ENCODE assay signal across 19 cellular contexts in the genomic region with DNA sequence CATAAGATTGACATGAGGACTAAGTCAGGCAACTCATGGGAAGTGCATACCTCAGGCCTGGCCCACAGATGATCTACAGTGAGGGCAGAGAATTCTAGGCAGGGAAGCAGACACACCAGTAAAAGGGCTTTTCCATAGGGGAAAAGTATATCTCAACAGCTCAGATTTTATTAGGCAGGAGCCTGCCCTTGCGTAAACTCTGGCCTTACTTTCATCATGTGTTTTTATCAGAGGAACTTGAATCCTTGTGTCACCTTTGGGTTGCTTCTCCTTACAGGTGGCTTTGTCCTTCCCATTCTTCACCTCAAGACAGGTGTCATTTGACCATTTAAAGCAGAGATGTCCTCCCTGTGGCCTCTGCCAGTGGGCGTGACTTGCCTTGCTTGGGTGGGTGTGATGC.
"Had no signal": no experiment of that assay in that cellular context is flagged by ENCODE, and none has a peak within 500 bp of the region (broad histone marks: within the 10 kb centered on the region; RNA-seq: fewer than 3 reads in every experiment).

No MANE protein-coding gene starts in this region.

- ATAC-seq: heart left ventricle; right cardiac atrium; stimulated activated effector memory CD8-positive, alpha-beta T cell treated with anti-CD3 and anti-CD28 coated beads, Interleukin-12 subunit alpha, Interleukin-12 subunit beta, amount 100 ng/mL, for 72 hours; stimulated activated naive CD8-positive, alpha-beta T cell treated with anti-CD3 and anti-CD28 coated beads, Interleukin-15, Interleukin-2, amounts not matched to agents 100 U/mL and 50 U/mL, for 24 hours had no signal

- DNase-seq: cortex of kidney; dorsolateral prefrontal cortex; effector CD8-positive, alpha-beta T cell; heart left ventricle; hippocampal formation; kidney glomerular epithelial cell; mesendoderm; naive B cell; right cardiac atrium; stimulated activated CD4-positive, alpha-beta T cell treated with anti-CD3 and anti-CD28 coated beads, Interleukin-2, amount 100 ng/mL, for 48 hours; stimulated activated CD8-positive, alpha-beta memory T cell treated with anti-CD3 and anti-CD28 coated beads, Interleukin-4, amount 100 ng/mL, for 48 hours; stimulated activated naive CD8-positive, alpha-beta T cell treated with anti-CD3 and anti-CD28 coated beads, Interleukin-15, Interleukin-2, amounts not matched to agents 100 U/mL and 50 U/mL, for 24 hours; thyroid gland; upper lobe of left lung; uterus had no signal

- H3K4me3 Mint-ChIP-seq: stimulated activated effector memory CD8-positive, alpha-beta T cell treated with anti-CD3 and anti-CD28 coated beads, Interleukin-12 subunit alpha, Interleukin-12 subunit beta, amount 100 ng/mL, for 72 hours had no signal

- H3K4me1 ChIP-seq: suprapubic skin, uterus had no signal

- H3K27ac ChIP-seq: heart left ventricle, suprapubic skin, thyroid gland, upper lobe of left lung, uterus had no signal

- H3K36me3 ChIP-seq: heart left ventricle, suprapubic skin, thyroid gland, upper lobe of left lung, uterus had no signal

- H3K4me3 ChIP-seq: dorsolateral prefrontal cortex, heart left ventricle, smooth muscle cell, suprapubic skin, thyroid gland, upper lobe of left lung, uterus had no signal

- H3K4me2 ChIP-seq: smooth muscle cell had no signal

- FAIRE-seq: frontal cortex had no signal

- H3K27me3 ChIP-seq: dorsolateral prefrontal cortex, heart left ventricle, suprapubic skin, thyroid gland, upper lobe of left lung, uterus had no signal

- H3K9me3 ChIP-seq: thyroid gland had no signal

- H3K27me3 Mint-ChIP-seq: naive B cell had no signal
